ENCODE assay signal across 9 cellular contexts in the genomic region with DNA sequence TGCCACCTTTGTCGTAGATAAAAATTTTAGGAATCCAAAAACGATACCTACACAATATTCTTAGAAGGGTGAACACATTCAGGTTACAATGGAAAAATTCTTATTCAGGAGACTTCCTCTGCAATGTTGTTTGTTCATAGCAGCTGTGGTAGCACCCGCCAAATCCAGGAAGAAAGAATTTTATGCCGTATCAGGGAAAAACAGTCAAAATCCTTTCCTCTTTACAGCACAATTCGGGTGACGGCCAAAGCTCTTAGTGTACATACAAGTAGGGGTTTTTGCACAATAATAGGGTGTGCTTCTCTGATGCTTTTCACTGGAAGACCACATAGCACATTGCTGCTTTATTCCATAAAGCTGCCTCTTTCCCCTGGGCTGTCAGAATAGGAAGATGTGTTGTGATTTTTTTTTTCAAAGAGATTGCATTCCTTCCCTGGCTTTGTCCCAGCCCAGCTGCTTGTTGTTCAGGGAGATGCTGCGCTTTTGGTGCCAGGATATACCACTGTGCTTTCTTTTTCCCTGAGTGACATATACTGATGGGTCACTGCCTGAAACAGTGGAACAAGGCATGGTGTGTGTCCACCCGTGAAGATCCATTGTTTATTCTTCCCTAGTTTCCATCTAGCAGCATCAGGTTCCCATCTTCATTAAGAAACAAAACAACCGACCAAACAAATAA. TPM values are rescaled to one million over a fixed set of nuclear protein-coding genes. Genes with fewer than 3 reads are reported as not detected.
A peak's percentile ranks its signal among the peaks of the same experiment; 100 is the strongest.
DNase-seq lines count a peak whose midpoint lies in the region; ATAC-seq and TF ChIP-seq lines count a peak whose summit lies in the region.
"Had no signal": no experiment of that assay in that cellular context is flagged by ENCODE, and none has a peak within 500 bp of the region (broad histone marks: within the 10 kb centered on the region; RNA-seq: fewer than 3 reads in every experiment).

No MANE protein-coding gene starts in this region.

- TF ChIP-seq POLR2A in gastrocnemius medialis (IDR thresholded peaks at IDR 0.05) (no peak), transverse colon (IDR thresholded peaks at IDR 0.05) (no peak)

- H3K9me3 ChIP-seq in gastrocnemius medialis: no peaks in the 10 kb centered on the region
- no peaks in the 10 kb centered on the region for H3K9me3 ChIP-seq in transverse colon

- WGBS in transverse colon (ENCODE audit: low coverage in 1 of 2), 2 donors: 31 to 36% methylated on average over 4 to 9 of the region's 9 CpGs

- H3K27ac ChIP-seq in layer of hippocampus (ENCODE audit: low read depth, low read length): peak overlapping the region; percentile 95
- no peak overlapping the region for H3K27ac ChIP-seq in gastrocnemius medialis
- no peak overlapping the region for H3K27ac ChIP-seq in transverse colon
- H3K27ac ChIP-seq: PC-9 had no signal

- TF ChIP-seq CTCF in gastrocnemius medialis (IDR thresholded peaks at IDR 0.05 in 4 of 5, conservative IDR thresholded peaks at IDR 0.05 in 1 of 5) (no peak), transverse colon (IDR thresholded peaks at IDR 0.05) (no peak)

- intact Hi-C loops in gastrocnemius medialis (cut with DNase I; ENCODE audit: low total_unique reads): no loop called here
- intact Hi-C loops in transverse colon (cut with DNase I; ENCODE audit: low total_unique reads): no loop called here

- in situ Hi-C loops in gastrocnemius medialis (cut with MboI; ENCODE audit: low sequenced_read_pairs in 4 of 4) (no loop called here), transverse colon (cut with MboI; ENCODE audit: low pct_ligation_motif_present in 1 of 4, low pct_unique_long_range_greater_than_20kb in 1 of 4, low sequenced_read_pairs in 3 of 4) (no loop called here)

- H3K27me3 ChIP-seq in layer of hippocampus (ENCODE audit: control insufficient read depth, insufficient read depth, low read length) (no peaks in the 10 kb centered on the region), gastrocnemius medialis (peaks cover 0 to 3% (median 0%) of the 10 kb centered on the region in 3 donors), transverse colon (no peaks in the 10 kb centered on the region)

- TF ChIP-seq EP300 in transverse colon (IDR thresholded peaks at IDR 0.05; ENCODE audit: low read depth): no peak

- ATAC-seq in gastrocnemius medialis (no peak), GM18867 (IDR thresholded peaks at IDR 0.05; ENCODE audit: unreplicated experiment) (no peak), GM18909 (IDR thresholded peaks at IDR 0.05; ENCODE audit: poor library complexity, unreplicated experiment) (no peak)

- peak overlapping the region; percentile 40 to 62 (median 44) for H3K4me3 ChIP-seq in gastrocnemius medialis
- peak overlapping the region in 1 of 4 donors; percentile 44 for H3K4me3 ChIP-seq in transverse colon
- H3K4me3 ChIP-seq: PC-9 had no signal

- peak; percentile 13 for DNase-seq in NCI-H1092 treated with DMSO at 0.1 percent for 48 hours (lab: John Stamatoyannopoulos, UW)
- DNase-seq in astrocyte of the hippocampus (ENCODE audit: low read depth, low spot score): peak; percentile 13
- no peak for DNase-seq in gastrocnemius medialis
- no peak for DNase-seq in NCI-H1417 (lab: John Stamatoyannopoulos, UW)
- no peak for DNase-seq in transverse colon

- peaks cover 5 to 10% of the 10 kb centered on the region in 2 donors for H3K4me1 ChIP-seq in gastrocnemius medialis
- peaks cover 0 to 8% (median 4%) of the 10 kb centered on the region in 4 donors for H3K4me1 ChIP-seq in transverse colon

- H3K36me3 ChIP-seq in gastrocnemius medialis: no peaks in the 10 kb centered on the region
- no peaks in the 10 kb centered on the region for H3K36me3 ChIP-seq in transverse colon

RNA-seq across cellular contexts. Expression of a gene that starts 27.2 kb away (rescaled TPM):
- total RNA-seq in gastrocnemius medialis (10 to 100 TPM; 19.7 to 38.3 (median 24.3) TPM), transverse colon (10 to 100 TPM; 11.6 to 24.5 (median 17.4) TPM)

RNA-seq across cellular contexts. Expression of a gene that starts 52.6 kb away (rescaled TPM):
- total RNA-seq in gastrocnemius medialis (1 to 10 TPM; 1.2 to 4.5 (median 2.6) TPM), transverse colon (under 1 TPM in 2 of 4 donors, not detected in 2; 0.32 to 0.68 TPM)

Comparison
In these comparisons a context has a peak if more than half of its experiments do, and no peak if none do; other contexts are left out.
1. DNase-seq: peak in NCI-H1092 treated with DMSO at 0.1 percent for 48 hours (single experiment) and astrocyte of the hippocampus (single experiment); none in gastrocnemius medialis (0 of 2), NCI-H1417 (0 of 3) and transverse colon (single experiment).